Comparison of ENCODE assay signal across 1 cellular context in the genomic region with DNA sequence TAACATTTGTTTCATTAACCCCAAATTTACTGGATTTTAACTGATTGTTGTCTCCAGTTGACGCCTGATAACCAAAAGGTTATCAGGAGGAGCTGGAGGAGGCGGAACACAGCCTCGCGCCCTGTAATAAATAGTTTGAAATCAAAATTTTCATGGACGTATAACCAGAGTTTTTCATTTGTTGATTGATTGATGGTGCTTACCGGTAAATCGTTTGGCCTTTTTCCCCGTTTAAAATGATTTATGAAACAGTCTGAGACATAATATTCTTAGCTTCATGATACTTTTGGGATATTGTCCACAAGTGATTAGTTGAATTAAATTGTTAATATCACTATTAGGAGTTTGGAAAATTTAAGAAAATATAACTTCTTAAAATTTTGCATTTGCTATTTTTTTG.
TF ChIP-seq lines count a peak whose summit lies in the region.

No MANE protein-coding gene starts in this region.

TF ChIP-seq in GM12878, 131 proteins besides CTCF, POLR2A, EP300 and RAD21 (continued from another document):
- TF ChIP-seq ZBTB4 (CRISPR knock-in tag; IDR thresholded peaks at IDR 0.05) (no peak), SRF (IDR thresholded peaks at IDR 0.05; ENCODE audit: low read depth in 2 of 2, low read length in 2 of 2) (no peak), EGR1 (IDR thresholded peaks at IDR 0.05; ENCODE audit: borderline replicate concordance in 1 of 2, low read depth in 2 of 2, low read length in 2 of 2) (no peak), SMC3 (IDR thresholded peaks at IDR 0.05; ENCODE audit: borderline replicate concordance, low read length) (no peak), ZNF207 (IDR thresholded peaks at IDR 0.05; ENCODE audit: borderline replicate concordance) (no peak)
